4 cellular contexts compared by ENCODE assay signal in genomic region chr19:52995711-52996110, GRCh38. TPM values are rescaled to one million over a fixed set of nuclear protein-coding genes. Genes with fewer than 3 reads are reported as not detected.
"Had no signal": no experiment of that assay in that cellular context is flagged by ENCODE, and none has a peak within 500 bp of the region (broad histone marks: within the 10 kb centered on the region; RNA-seq: fewer than 3 reads in every experiment).

No MANE protein-coding gene starts in this region.

- DNase-seq: GDM1, GF-D8 had no signal

- ATAC-seq: GM12878 had no signal

- H3K4me3 ChIP-seq: GM12878 had no signal

RNA-seq across cellular contexts. Expression of gene ERVV-1, which starts 18.0 kb away (rescaled TPM):
- total RNA-seq: G401, GM12878 had no signal

RNA-seq across cellular contexts. Expression of gene ERVV-2, which starts 48.8 kb away (rescaled TPM):
- total RNA-seq: G401, GM12878 had no signal
